Comparison of ENCODE assay signal across 8 cellular contexts in the genomic region with DNA sequence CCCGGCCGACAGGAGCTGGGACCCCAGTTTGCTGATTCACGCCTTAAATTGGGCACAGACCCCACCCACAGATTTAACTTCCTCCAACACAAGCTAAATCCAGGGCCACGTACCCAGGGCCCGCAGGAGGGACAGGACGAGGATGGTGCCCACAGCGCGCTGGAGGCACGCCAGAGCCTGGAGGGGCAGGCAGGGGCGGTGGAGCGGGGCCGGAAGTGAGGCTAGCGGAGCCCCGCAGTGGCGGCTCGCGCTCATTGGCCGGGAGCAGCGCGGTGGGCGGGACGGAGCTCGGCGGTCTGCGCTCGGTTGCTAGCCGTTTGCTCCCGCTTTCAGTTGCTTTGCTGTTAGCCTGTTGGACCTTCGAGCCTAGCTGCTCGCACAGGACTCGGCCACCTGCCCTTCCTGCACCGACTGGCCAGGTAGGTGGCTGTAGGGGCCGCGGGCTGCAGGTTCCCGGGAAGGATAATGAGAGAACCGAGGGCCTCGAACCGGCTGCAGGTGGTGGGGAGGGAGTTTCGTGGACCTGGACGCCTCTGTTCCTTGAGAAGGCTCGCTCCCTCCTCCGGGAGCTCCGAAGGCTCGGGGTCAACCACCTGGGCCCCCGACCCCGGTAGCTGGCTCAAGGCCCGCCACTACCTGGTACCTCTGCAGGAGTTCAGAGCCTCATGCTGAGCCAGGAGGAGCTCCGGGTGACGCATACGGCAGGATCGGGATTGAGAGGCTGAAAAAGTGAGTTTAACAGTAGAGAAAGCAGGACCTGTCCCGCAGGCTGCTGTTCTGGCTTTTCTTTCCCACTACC. TPM values are rescaled to one million over a fixed set of nuclear protein-coding genes. Genes with fewer than 3 reads are reported as not detected.
DNase-seq lines count a peak whose midpoint lies in the region; ATAC-seq and TF ChIP-seq lines count a peak whose summit lies in the region.

Gene CCDC134 (plus strand): TSS at position 332 of the 799 bp plus-strand sequence. CDS start 8,212 bp downstream, outside the sequence.

- peak within 1 kb of the TSS; percentile 37 for H3K27ac Mint-ChIP-seq in Calu3 (ENCODE audit: unreplicated experiment)

- H3K4me3 ChIP-seq in mucosa of descending colon = peak within 1 kb of the TSS; percentile 42

- DNase-seq in Calu3 = peak; percentile 91
- peak; percentile 92 for DNase-seq in HuH-7 (ENCODE audit: low spot score)
- peak; percentile 79 for DNase-seq in OCI-M2 (lab: John Stamatoyannopoulos, UW; ENCODE audit: unreplicated experiment)
- DNase-seq in activated T-cell treated with anti-CD3 and anti-CD28 coated beads for 24 hours (ENCODE audit: low read depth) = peak; percentile 87
- peak; percentile 86 for DNase-seq in epidermal melanocyte (ENCODE audit: insufficient read length, low spot score)
- DNase-seq in mucosa of descending colon = peak; percentile 91 to 96 (median 96)
- peak; percentile 72 to 80 for DNase-seq in stimulated activated CD8-positive, alpha-beta memory T cell treated with anti-CD3 and anti-CD28 coated beads, Interleukin-4, amount 100 ng/mL, for 1 hour (ENCODE audit: low read depth in 2 of 2, low spot score in 1 of 2)

- CTCF ChIA-PET in Calu3 (lab: Charles Lee) = interaction anchor here (0.5 to 3.1 kb wide), 14 partner anchors 9 to 180 kb away, joined by 3 to 23 read pairs (median 5); partner anchors contain the start of genes CENPM and SREBF2

- peak within 1 kb of the TSS; percentile 80 for H3K4me3 Mint-ChIP-seq in Calu3 (ENCODE audit: low read depth, unreplicated experiment)

- H3K4me1 Mint-ChIP-seq in Calu3 (ENCODE audit: low read depth, unreplicated experiment) = peaks cover 11% of the 10 kb centered on the region

- TF ChIP-seq CTCF in Calu3 (IDR thresholded peaks at IDR 0.05; ENCODE audit: unreplicated experiment) = no peak
- TF ChIP-seq CTCF in mucosa of descending colon (IDR thresholded peaks at IDR 0.05) = no peak

- intact Hi-C loops in Calu3 (cut with micrococcal nuclease; ENCODE audit: unreplicated experiment) (no loop called here), mucosa of descending colon (cut with DNase I, micrococcal nuclease) (loop anchor here in 1 of 2 donors (10.0 kb wide), 1 partner anchor 106 kb away; the partner anchor contains the start of gene MEI1)

- no peaks in the 10 kb centered on the region for H3K36me3 ChIP-seq in mucosa of descending colon (ENCODE audit: low read depth)

- peaks cover 15% of the 10 kb centered on the region for H3K36me3 Mint-ChIP-seq in Calu3 (ENCODE audit: insufficient read depth, unreplicated experiment)

- TSS peak; percentile 71 for BruUV-seq in Calu3 (replicated peaks; lab: Mats Ljungman, UMichigan)

- H3K27me3 Mint-ChIP-seq in Calu3 (ENCODE audit: unreplicated experiment) = no peaks in the 10 kb centered on the region

- peak; percentile 80 for ATAC-seq in GM21390 (IDR thresholded peaks at IDR 0.05; ENCODE audit: unreplicated experiment)
- peak; percentile 98 for ATAC-seq in mucosa of descending colon

- peaks cover 15% of the 10 kb centered on the region for H3K4me1 ChIP-seq in mucosa of descending colon (ENCODE audit: low read depth)

- H3K9me3 ChIP-seq in mucosa of descending colon = no peaks in the 10 kb centered on the region

- H3K9me3 Mint-ChIP-seq in Calu3 (ENCODE audit: low read depth, unreplicated experiment) = no peaks in the 10 kb centered on the region

RNA-seq across cellular contexts. Expression of gene CCDC134, which starts in this region (rescaled TPM):
- 18.4 and 20.1 TPM in 2 replicates for total RNA-seq in Calu3 (2022)
- 10 to 100 TPM in 2 of 3 donors, 1 to 10 TPM in 1; 9.2 to 11.6 (median 10.0) TPM for total RNA-seq in mucosa of descending colon

Comparison
In these comparisons a context has a peak if more than half of its experiments do, and no peak if none do; other contexts are left out.
1. Peak in every context shown above with its lines: DNase-seq, ATAC-seq and H3K4me3 ChIP-seq.